Comparison of ENCODE assay signal across 1 cellular context in genomic region chr1:78603206-78603605, GRCh38.
TF ChIP-seq lines count a peak whose summit lies in the region.

No MANE protein-coding gene starts in this region.

TF ChIP-seq in IMR-90, 13 proteins besides CTCF, POLR2A, EP300 and RAD21 (continued from another document):
- no peak for TF ChIP-seq MAFK (IDR thresholded peaks at IDR 0.05; ENCODE audit: low read depth, low read length)
- no peak for TF ChIP-seq MXI1 (IDR thresholded peaks at IDR 0.05; ENCODE audit: borderline replicate concordance, low read depth, low read length)
- no peak for TF ChIP-seq NFE2L2 (IDR thresholded peaks at IDR 0.05; ENCODE audit: low read depth, low read length)
- no peak for TF ChIP-seq CEBPB (IDR thresholded peaks at IDR 0.05; ENCODE audit: low read depth, low read length)
- TF ChIP-seq RFX5 (IDR thresholded peaks at IDR 0.05; ENCODE audit: low read depth, low read length) = no peak
- TF ChIP-seq ELK1 (IDR thresholded peaks at IDR 0.05; ENCODE audit: borderline replicate concordance, low read depth, low read length) = no peak
- TF ChIP-seq BHLHE40 (IDR thresholded peaks at IDR 0.05; ENCODE audit: low read depth, low read length) = no peak
TF ChIP-seq in IMR-90: peak in this region for 0.
